Comparison of ENCODE assay signal across 21 cellular contexts in genomic region chrX:38948046-38948445, GRCh38.
DNase-seq lines count a peak whose midpoint lies in the region; ATAC-seq, FAIRE-seq and TF ChIP-seq lines count a peak whose summit lies in the region.
"Had no signal": no experiment of that assay in that cellular context is flagged by ENCODE, and none has a peak within 500 bp of the region (broad histone marks: within the 10 kb centered on the region; RNA-seq: fewer than 3 reads in every experiment).

No MANE protein-coding gene starts in this region.

- H3K36me3 ChIP-seq in SK-N-SH (replicated peaks in 1 of 2; ENCODE audit: control insufficient read depth in 1 of 2, insufficient read depth in 2 of 2, low read length in 1 of 2) (no peaks in the 10 kb centered on the region), astrocyte (ENCODE audit: insufficient read depth, low read length) (no peaks in the 10 kb centered on the region), pancreas (no peaks in the 10 kb centered on the region)
- H3K36me3 ChIP-seq: BLaER1 treated with 17β-estradiol and CSF1 and Interleukin-3, amounts not matched to agents 10 nM and 100 nM had no signal

- no peak overlapping the region for H3K4me3 Mint-ChIP-seq in astrocyte (ENCODE audit: unreplicated experiment)
- H3K4me3 Mint-ChIP-seq: B cell; CD4-positive, alpha-beta T cell; CD8-positive, alpha-beta T cell had no signal

- H3K27ac ChIP-seq in SK-N-SH (ENCODE audit: low read depth in 2 of 2, low read length in 1 of 2) (no peak overlapping the region), astrocyte (ENCODE audit: low read depth, low read length) (no peak overlapping the region), pancreas (no peak overlapping the region)
- H3K27ac ChIP-seq: 22Rv1; A549; BLaER1 treated with 17β-estradiol and CSF1 and Interleukin-3, amounts not matched to agents 10 nM and 100 nM; C4-2B had no signal

- no peaks in the 10 kb centered on the region for H4K20me1 ChIP-seq in SK-N-SH (ENCODE audit: insufficient read depth)
- H4K20me1 ChIP-seq in astrocyte (ENCODE audit: insufficient read depth, low read length), result no peaks in the 10 kb centered on the region
- H4K20me1 ChIP-seq: BLaER1 treated with 17β-estradiol and CSF1 and Interleukin-3, amounts not matched to agents 10 nM and 100 nM had no signal

- H3K4me1 ChIP-seq in SK-N-SH (ENCODE audit: control insufficient read depth in 1 of 2, insufficient read depth in 2 of 2, low read depth in 1 of 2, low read length in 1 of 2) (no peaks in the 10 kb centered on the region), astrocyte (ENCODE audit: insufficient read depth, low read length) (no peaks in the 10 kb centered on the region), pancreas (no peaks in the 10 kb centered on the region)
- H3K4me1 ChIP-seq: A549; BLaER1 treated with 17β-estradiol and CSF1 and Interleukin-3, amounts not matched to agents 10 nM and 100 nM; Caco-2 had no signal

- no peaks in the 10 kb centered on the region for H3K27me3 ChIP-seq in SK-N-SH (ENCODE audit: insufficient read depth)
- H3K27me3 ChIP-seq in astrocyte (ENCODE audit: insufficient read depth, low read length), result no peaks in the 10 kb centered on the region
- H3K27me3 ChIP-seq in pancreas, result peaks cover 0 to 5% (median 0%) of the 10 kb centered on the region in 4 donors
- H3K27me3 ChIP-seq: BLaER1 treated with 17β-estradiol and CSF1 and Interleukin-3, amounts not matched to agents 10 nM and 100 nM had no signal

- no peaks in the 10 kb centered on the region for H3K79me2 ChIP-seq in SK-N-SH (ENCODE audit: insufficient read depth)
- no peaks in the 10 kb centered on the region for H3K79me2 ChIP-seq in astrocyte (ENCODE audit: insufficient read depth, low read length)

- TF ChIP-seq RAD21 in SK-N-SH (IDR thresholded peaks at IDR 0.05; ENCODE audit: low read length), result no peak

- H3K9me3 Mint-ChIP-seq in astrocyte (ENCODE audit: unreplicated experiment), result no peaks in the 10 kb centered on the region
- H3K9me3 Mint-ChIP-seq: CD4-positive, alpha-beta T cell had no signal

- TF ChIP-seq CTCF in SK-N-SH (IDR thresholded peaks at IDR 0.05), result no peak
- TF ChIP-seq CTCF in astrocyte (IDR thresholded peaks at IDR 0.05; ENCODE audit: insufficient read depth, low read depth, low read length), result no peak
- TF ChIP-seq CTCF in pancreas (IDR thresholded peaks at IDR 0.05), result no peak

- H3K4me3 ChIP-seq in SK-N-SH (ENCODE audit: low read depth in 2 of 2, low read length in 1 of 2), result no peak overlapping the region
- no peak overlapping the region for H3K4me3 ChIP-seq in astrocyte (ENCODE audit: insufficient read depth, low read depth, low read length)
- no peak overlapping the region for H3K4me3 ChIP-seq in pancreas
- H3K4me3 ChIP-seq: A549; BLaER1 treated with 17β-estradiol and CSF1 and Interleukin-3, amounts not matched to agents 10 nM and 100 nM had no signal

- ATAC-seq in SK-N-SH treated with all-trans-retinoic acid at 6 μM for 48 hours (no peak), pancreas (no peak), HG02884 (IDR thresholded peaks at IDR 0.05; ENCODE audit: unreplicated experiment) (no peak)
- ATAC-seq: A549; CD8-positive, alpha-beta T cell had no signal

- CTCF ChIA-PET in SK-N-SH (lab: Yijun Ruan, JAX), result no interaction called here

- POLR2A ChIA-PET in SK-N-SH (lab: Yijun Ruan, JAX), result no interaction called here

- H2AFZ ChIP-seq in SK-N-SH (ENCODE audit: low read depth), result no peak overlapping the region
- H2AFZ ChIP-seq in astrocyte (ENCODE audit: low read depth, low read length), result no peak overlapping the region

- intact Hi-C loops in pancreas (cut with DNase I), result no loop called here

- no peaks in the 10 kb centered on the region for H3F3A ChIP-seq in SK-N-SH (replicated peaks; ENCODE audit: insufficient read depth)

- no peak for TF ChIP-seq POLR2A in H54 (IDR thresholded peaks at IDR 0.05; ENCODE audit: low read depth, low read length)

- no peaks in the 10 kb centered on the region for H3K9me2 ChIP-seq in SK-N-SH

- no peak for DNase-seq in SK-N-SH
- DNase-seq in astrocyte (ENCODE audit: low read depth), result no peak
- no peak for DNase-seq in pancreas
- DNase-seq in H54 (ENCODE audit: insufficient read length, low spot score), result no peak
- DNase-seq: AML-193; Caco-2; Calu3; CD4-positive, alpha-beta T cell; CD8-positive, alpha-beta T cell; DMS79 treated with DMSO at 0.1 percent for 48 hours; GF-D8 had no signal

- H3K27ac Mint-ChIP-seq in astrocyte (ENCODE audit: unreplicated experiment), result no peak overlapping the region
- H3K27ac Mint-ChIP-seq: B cell; CD4-positive, alpha-beta T cell; CD8-positive, alpha-beta T cell had no signal

- no peak for TF ChIP-seq EP300 in SK-N-SH (IDR thresholded peaks at IDR 0.05; ENCODE audit: borderline replicate concordance in 1 of 2, low read depth in 1 of 2, low read length in 1 of 2)

- no peaks in the 10 kb centered on the region for H3K9me3 ChIP-seq in SK-N-SH
- no peaks in the 10 kb centered on the region for H3K9me3 ChIP-seq in astrocyte (ENCODE audit: insufficient read depth, low read depth, low read length)
- no peaks in the 10 kb centered on the region for H3K9me3 ChIP-seq in pancreas
- H3K9me3 ChIP-seq: A549, Caco-2 had no signal

- no peaks in the 10 kb centered on the region for H3K36me3 Mint-ChIP-seq in astrocyte (ENCODE audit: low read depth, unreplicated experiment)
- H3K36me3 Mint-ChIP-seq: CD8-positive, alpha-beta T cell had no signal

- H3K9ac ChIP-seq in SK-N-SH, result no peak overlapping the region
- no peak overlapping the region for H3K9ac ChIP-seq in astrocyte (ENCODE audit: low read length)
- H3K9ac ChIP-seq: BLaER1 treated with 17β-estradiol and CSF1 and Interleukin-3, amounts not matched to agents 10 nM and 100 nM had no signal

- FAIRE-seq in astrocyte (lab: Jason Lieb, UNC), result peak; percentile 5
- FAIRE-seq in pancreas (lab: Jason Lieb, UNC), result peak; percentile 66
- no peak for FAIRE-seq in H54 (lab: Jason Lieb, UNC)
- FAIRE-seq: D721Med, G401.6, GM12891 had no signal

- H3K4me1 Mint-ChIP-seq in astrocyte (ENCODE audit: low read depth, unreplicated experiment), result no peaks in the 10 kb centered on the region
- H3K4me1 Mint-ChIP-seq: B cell had no signal

- H3K4me2 ChIP-seq in SK-N-SH (no peak overlapping the region), astrocyte (ENCODE audit: low read length) (no peak overlapping the region)
- H3K4me2 ChIP-seq: A549; BLaER1 treated with 17β-estradiol and CSF1 and Interleukin-3, amounts not matched to agents 10 nM and 100 nM had no signal

- peaks cover 2% of the 10 kb centered on the region for H3K27me3 Mint-ChIP-seq in astrocyte (ENCODE audit: low read depth, unreplicated experiment)
- H3K27me3 Mint-ChIP-seq: B cell; CD4-positive, alpha-beta T cell had no signal

TF ChIP-seq in SK-N-SH treated with all-trans-retinoic acid at 6 μM for 48 hours, 23 proteins besides CTCF, POLR2A, EP300 and RAD21:
- no peak for TF ChIP-seq PPARA (CRISPR knock-in tag; IDR thresholded peaks at IDR 0.05; ENCODE audit: borderline replicate concordance)
- TF ChIP-seq ZNF8 (CRISPR knock-in tag; IDR thresholded peaks at IDR 0.05), result peak; percentile 57

TF ChIP-seq in SK-N-SH, 30 proteins besides CTCF, POLR2A, EP300 and RAD21:
- TF ChIP-seq MAX (IDR thresholded peaks at IDR 0.05; ENCODE audit: low read depth) (no peak), GABPA (IDR thresholded peaks at IDR 0.05; ENCODE audit: low read depth) (no peak), TAF1 (IDR thresholded peaks at IDR 0.05; ENCODE audit: borderline replicate concordance, low read depth, low read length) (no peak), IRF3 (IDR thresholded peaks at IDR 0.05; ENCODE audit: low read depth, low read length) (no peak), RXRA (IDR thresholded peaks at IDR 0.05; ENCODE audit: borderline replicate concordance, low read depth) (no peak), MXI1 (IDR thresholded peaks at IDR 0.05; ENCODE audit: low read depth, low read length) (no peak), SIN3A (IDR thresholded peaks at IDR 0.05; ENCODE audit: borderline replicate concordance, low read depth, low read length) (no peak), USF1 (IDR thresholded peaks at IDR 0.05; ENCODE audit: borderline replicate concordance, low read depth) (no peak), FOXM1 (IDR thresholded peaks at IDR 0.05; ENCODE audit: low read depth) (no peak), ZBTB33 (IDR thresholded peaks at IDR 0.05; ENCODE audit: borderline replicate concordance, low read depth) (no peak)
